In the genomic region with DNA sequence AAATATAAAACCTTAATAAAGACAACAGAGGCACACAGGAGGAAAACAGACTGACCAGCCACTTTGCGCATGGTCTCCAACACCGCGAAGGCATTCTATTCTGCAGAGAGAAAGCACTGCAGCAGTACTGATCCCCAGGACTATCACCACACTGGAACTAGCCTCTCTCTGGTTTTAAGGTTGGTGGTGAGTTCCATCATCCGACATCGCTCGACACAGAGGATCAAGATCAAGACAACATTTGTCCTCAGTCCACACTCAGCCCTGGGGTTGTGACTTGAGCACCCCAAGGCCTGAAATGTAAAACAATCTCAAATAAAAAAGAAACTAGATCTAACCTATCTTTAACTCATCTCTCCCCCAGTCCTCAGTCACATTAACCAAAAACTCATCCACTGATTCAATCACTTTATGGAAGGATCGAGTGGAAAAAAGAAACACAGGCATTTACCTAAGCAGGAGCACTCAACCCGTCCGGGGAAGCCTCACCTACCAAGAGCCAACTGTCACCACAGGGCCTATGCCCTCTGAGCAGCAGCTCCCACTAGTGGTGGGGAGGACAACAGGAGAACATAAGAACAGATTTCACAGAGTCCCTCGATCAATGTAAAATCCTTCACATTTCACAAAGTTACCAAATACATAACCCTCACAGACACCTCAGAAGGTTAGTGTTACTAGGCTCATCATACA, we compare ENCODE assay signal across 11 cellular contexts. TPM values are rescaled to one million over a fixed set of nuclear protein-coding genes. Genes with fewer than 3 reads are reported as not detected.
A peak's percentile ranks its signal among the peaks of the same experiment; 100 is the strongest.
DNase-seq lines count a peak whose midpoint lies in the region; ATAC-seq and TF ChIP-seq lines count a peak whose summit lies in the region.
"Had no signal": no experiment of that assay in that cellular context is flagged by ENCODE, and none has a peak within 500 bp of the region (broad histone marks: within the 10 kb centered on the region; RNA-seq: fewer than 3 reads in every experiment).

No MANE protein-coding gene starts in this region.

- peaks cover 3% of the 10 kb centered on the region; the same call in 1 of the 2 replicates for H3K4me1 Mint-ChIP-seq in HFFc6 (ENCODE audit: low read depth)
- H3K4me1 Mint-ChIP-seq: activated naive CD8-positive, alpha-beta T cell treated with anti-CD3 and anti-CD28 coated beads, Interleukin-2, amount 10 ng/mL, durations not matched to agents 7 days and 5 days had no signal

- no peaks in the 10 kb centered on the region for H3K27me3 ChIP-seq in liver (ENCODE audit: control insufficient read depth in 4 of 4, insufficient read depth in 4 of 4, low read length in 3 of 4)

- ATAC-seq in HG03457 (IDR thresholded peaks at IDR 0.05; ENCODE audit: unreplicated experiment), result no peak

- 95% methylated on average over 10 of the region's 10 CpGs for WGBS in liver

- DNase-seq in NCI-H146 (lab: John Stamatoyannopoulos, UW) (peak; percentile 1), NCI-H146 treated with DMSO at 0.1 percent for 48 hours (lab: John Stamatoyannopoulos, UW; ENCODE audit: unreplicated experiment) (no peak), HFFc6 (no peak), SK-N-DZ (ENCODE audit: low spot score) (peak; percentile 26), mucosa of gallbladder (ENCODE audit: low spot score) (no peak)
- DNase-seq in effector CD4-positive, alpha-beta T cell, result no peak
- DNase-seq: activated naive CD8-positive, alpha-beta T cell treated with anti-CD3 and anti-CD28 coated beads, Interleukin-2, amount 10 ng/mL, durations not matched to agents 7 days and 5 days; NCI-H2171; stimulated activated CD4-positive, alpha-beta T cell treated with anti-CD3 and anti-CD28 coated beads, Interleukin-1b, Interleukin-23, amount 100 ng/mL, for 48 hours had no signal

- no peaks in the 10 kb centered on the region for H3K9me3 ChIP-seq in liver (ENCODE audit: control insufficient read depth in 4 of 4, low read length in 3 of 4)

- no peaks in the 10 kb centered on the region for H3K27me3 Mint-ChIP-seq in HFFc6 (ENCODE audit: insufficient read depth)

- H3K9me3 Mint-ChIP-seq in HFFc6, result no peaks in the 10 kb centered on the region
- H3K9me3 Mint-ChIP-seq: activated naive CD8-positive, alpha-beta T cell treated with anti-CD3 and anti-CD28 coated beads, Interleukin-2, amount 10 ng/mL, durations not matched to agents 7 days and 5 days had no signal

- no peaks in the 10 kb centered on the region for H3K36me3 ChIP-seq in liver (ENCODE audit: control insufficient read depth in 4 of 4, insufficient read depth in 3 of 4, low read depth in 1 of 4, low read length in 3 of 4)

- H3K4me3 ChIP-seq in liver (ENCODE audit: low read depth in 1 of 3, low read length in 3 of 3), result no peak overlapping the region

- no peak overlapping the region for H3K9ac ChIP-seq in liver (ENCODE audit: low read depth in 1 of 2, low read length in 2 of 2)

- H3K27ac Mint-ChIP-seq in HFFc6, result no peak overlapping the region
- H3K27ac Mint-ChIP-seq: activated naive CD8-positive, alpha-beta T cell treated with anti-CD3 and anti-CD28 coated beads, Interleukin-2, amount 10 ng/mL, durations not matched to agents 7 days and 5 days had no signal

- peak; percentile 63 for TF ChIP-seq CTCF in HFFc6 (IDR thresholded peaks at IDR 0.05)
- no peak for TF ChIP-seq CTCF in liver (IDR thresholded peaks at IDR 0.05; ENCODE audit: low read depth, low read length, missing input control)

- no peak overlapping the region for H3K4me3 Mint-ChIP-seq in HFFc6
- H3K4me3 Mint-ChIP-seq: activated naive CD8-positive, alpha-beta T cell treated with anti-CD3 and anti-CD28 coated beads, Interleukin-2, amount 10 ng/mL, durations not matched to agents 7 days and 5 days had no signal

- H3K27ac ChIP-seq in liver (ENCODE audit: low read depth in 1 of 2, low read length in 2 of 2), result no peak overlapping the region

- no peaks in the 10 kb centered on the region for H3K4me1 ChIP-seq in liver (ENCODE audit: control insufficient read depth in 4 of 4, insufficient read depth in 4 of 4, low read length in 3 of 4)

- TF ChIP-seq RAD21 in liver (IDR thresholded peaks at IDR 0.05), result peak; percentile 40 to 78

- H3K36me3 Mint-ChIP-seq in HFFc6 (ENCODE audit: low read depth), result no peaks in the 10 kb centered on the region
- H3K36me3 Mint-ChIP-seq: activated naive CD8-positive, alpha-beta T cell treated with anti-CD3 and anti-CD28 coated beads, Interleukin-2, amount 10 ng/mL, durations not matched to agents 7 days and 5 days had no signal

TF ChIP-seq in liver, 16 proteins besides CTCF, POLR2A, EP300 and RAD21:
- TF ChIP-seq HNF4A (conservative IDR thresholded peaks at IDR 0.05) (no peak), TAF1 (conservative IDR thresholded peaks at IDR 0.05) (no peak), NR2F2 (IDR thresholded peaks at IDR 0.05) (no peak), EGR1 (IDR thresholded peaks at IDR 0.05; ENCODE audit: low read depth in 2 of 2) (no peak), JUND (IDR thresholded peaks at IDR 0.05) (no peak), GABPA (IDR thresholded peaks at IDR 0.05 in 1 of 2, conservative IDR thresholded peaks at IDR 0.05 in 1 of 2) (no peak), RXRA (IDR thresholded peaks at IDR 0.05) (no peak), FOXA1 (IDR thresholded peaks at IDR 0.05) (no peak), FOXA2 (IDR thresholded peaks at IDR 0.05) (no peak), YY1 (IDR thresholded peaks at IDR 0.05) (no peak), HNF4G (IDR thresholded peaks at IDR 0.05) (no peak)
- TF ChIP-seq, protein P1, sequence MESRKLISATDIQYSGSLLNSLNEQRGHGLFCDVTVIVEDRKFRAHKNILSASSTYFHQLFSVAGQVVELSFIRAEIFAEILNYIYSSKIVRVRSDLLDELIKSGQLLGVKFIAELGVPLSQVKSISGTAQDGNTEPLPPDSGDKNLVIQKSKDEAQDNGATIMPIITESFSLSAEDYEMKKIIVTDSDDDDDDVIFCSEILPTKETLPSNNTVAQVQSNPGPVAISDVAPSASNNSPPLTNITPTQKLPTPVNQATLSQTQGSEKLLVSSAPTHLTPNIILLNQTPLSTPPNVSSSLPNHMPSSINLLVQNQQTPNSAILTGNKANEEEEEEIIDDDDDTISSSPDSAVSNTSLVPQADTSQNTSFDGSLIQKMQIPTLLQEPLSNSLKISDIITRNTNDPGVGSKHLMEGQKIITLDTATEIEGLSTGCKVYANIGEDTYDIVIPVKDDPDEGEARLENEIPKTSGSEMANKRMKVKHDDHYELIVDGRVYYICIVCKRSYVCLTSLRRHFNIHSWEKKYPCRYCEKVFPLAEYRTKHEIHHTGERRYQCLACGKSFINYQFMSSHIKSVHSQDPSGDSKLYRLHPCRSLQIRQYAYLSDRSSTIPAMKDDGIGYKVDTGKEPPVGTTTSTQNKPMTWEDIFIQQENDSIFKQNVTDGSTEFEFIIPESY (IDR thresholded peaks at IDR 0.05), result no peak
- TF ChIP-seq, protein P2, sequence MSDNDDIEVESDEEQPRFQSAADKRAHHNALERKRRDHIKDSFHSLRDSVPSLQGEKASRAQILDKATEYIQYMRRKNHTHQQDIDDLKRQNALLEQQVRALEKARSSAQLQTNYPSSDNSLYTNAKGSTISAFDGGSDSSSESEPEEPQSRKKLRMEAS (IDR thresholded peaks at IDR 0.05), result no peak
- TF ChIP-seq, protein P3, sequence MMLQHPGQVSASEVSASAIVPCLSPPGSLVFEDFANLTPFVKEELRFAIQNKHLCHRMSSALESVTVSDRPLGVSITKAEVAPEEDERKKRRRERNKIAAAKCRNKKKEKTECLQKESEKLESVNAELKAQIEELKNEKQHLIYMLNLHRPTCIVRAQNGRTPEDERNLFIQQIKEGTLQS (IDR thresholded peaks at IDR 0.05), result no peak
- TF ChIP-seq, protein P4, sequence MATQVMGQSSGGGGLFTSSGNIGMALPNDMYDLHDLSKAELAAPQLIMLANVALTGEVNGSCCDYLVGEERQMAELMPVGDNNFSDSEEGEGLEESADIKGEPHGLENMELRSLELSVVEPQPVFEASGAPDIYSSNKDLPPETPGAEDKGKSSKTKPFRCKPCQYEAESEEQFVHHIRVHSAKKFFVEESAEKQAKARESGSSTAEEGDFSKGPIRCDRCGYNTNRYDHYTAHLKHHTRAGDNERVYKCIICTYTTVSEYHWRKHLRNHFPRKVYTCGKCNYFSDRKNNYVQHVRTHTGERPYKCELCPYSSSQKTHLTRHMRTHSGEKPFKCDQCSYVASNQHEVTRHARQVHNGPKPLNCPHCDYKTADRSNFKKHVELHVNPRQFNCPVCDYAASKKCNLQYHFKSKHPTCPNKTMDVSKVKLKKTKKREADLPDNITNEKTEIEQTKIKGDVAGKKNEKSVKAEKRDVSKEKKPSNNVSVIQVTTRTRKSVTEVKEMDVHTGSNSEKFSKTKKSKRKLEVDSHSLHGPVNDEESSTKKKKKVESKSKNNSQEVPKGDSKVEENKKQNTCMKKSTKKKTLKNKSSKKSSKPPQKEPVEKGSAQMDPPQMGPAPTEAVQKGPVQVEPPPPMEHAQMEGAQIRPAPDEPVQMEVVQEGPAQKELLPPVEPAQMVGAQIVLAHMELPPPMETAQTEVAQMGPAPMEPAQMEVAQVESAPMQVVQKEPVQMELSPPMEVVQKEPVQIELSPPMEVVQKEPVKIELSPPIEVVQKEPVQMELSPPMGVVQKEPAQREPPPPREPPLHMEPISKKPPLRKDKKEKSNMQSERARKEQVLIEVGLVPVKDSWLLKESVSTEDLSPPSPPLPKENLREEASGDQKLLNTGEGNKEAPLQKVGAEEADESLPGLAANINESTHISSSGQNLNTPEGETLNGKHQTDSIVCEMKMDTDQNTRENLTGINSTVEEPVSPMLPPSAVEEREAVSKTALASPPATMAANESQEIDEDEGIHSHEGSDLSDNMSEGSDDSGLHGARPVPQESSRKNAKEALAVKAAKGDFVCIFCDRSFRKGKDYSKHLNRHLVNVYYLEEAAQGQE (IDR thresholded peaks at IDR 0.05), result no peak
TF ChIP-seq in liver: peak in this region for 0.

RNA-seq across cellular contexts. Expression of a gene that starts 17.7 kb away (rescaled TPM):
- total RNA-seq in HFFc6 (2021; fragmentation: NEBNext Ultra II Directional; extraction: Animal tissue kit (Norgen Biotek cat#: 25700)), result 10 to 100 TPM; 15.4 to 17.5 (median 17.0) TPM
- 8.4 and 9.8 TPM in 2 replicates for polyA plus RNA-seq in SK-N-DZ (2014; cell fraction: cytosol; rRNA removed)
- polyA plus RNA-seq in SK-N-DZ (2014; cell fraction: nucleus; rRNA removed), result 2.6 and 3.5 TPM in 2 replicates
- total RNA-seq in liver (1 to 10 TPM; 1.4 to 2.1 TPM), mucosa of gallbladder (31.1 TPM)
- polyA plus RNA-seq in liver, result 1 to 10 TPM; 1.5 to 3.8 TPM
- total RNA-seq: activated naive CD8-positive, alpha-beta T cell treated with anti-CD3 and anti-CD28 coated beads, Interleukin-2, amount 10 ng/mL, durations not matched to agents 7 days and 5 days had no signal

Comparison
In these comparisons a context has a peak if more than half of its experiments do, and no peak if none do; other contexts are left out.
1. DNase-seq: peak in NCI-H146 (single experiment) and SK-N-DZ (single experiment); none in NCI-H146 treated with DMSO at 0.1 percent for 48 hours (single experiment), HFFc6 (single experiment), mucosa of gallbladder (single experiment) and effector CD4-positive, alpha-beta T cell (single experiment).
2. RNA of a gene that starts 17.7 kb away (total RNA-seq): 31.1 TPM in mucosa of gallbladder (single experiment) and 15.4 to 17.5 TPM in HFFc6; 1.4 to 2.1 TPM in liver; every median in the first group is over 4 times any median in the second.